ENCODE assay signal across 12 cellular contexts in the genomic region with DNA sequence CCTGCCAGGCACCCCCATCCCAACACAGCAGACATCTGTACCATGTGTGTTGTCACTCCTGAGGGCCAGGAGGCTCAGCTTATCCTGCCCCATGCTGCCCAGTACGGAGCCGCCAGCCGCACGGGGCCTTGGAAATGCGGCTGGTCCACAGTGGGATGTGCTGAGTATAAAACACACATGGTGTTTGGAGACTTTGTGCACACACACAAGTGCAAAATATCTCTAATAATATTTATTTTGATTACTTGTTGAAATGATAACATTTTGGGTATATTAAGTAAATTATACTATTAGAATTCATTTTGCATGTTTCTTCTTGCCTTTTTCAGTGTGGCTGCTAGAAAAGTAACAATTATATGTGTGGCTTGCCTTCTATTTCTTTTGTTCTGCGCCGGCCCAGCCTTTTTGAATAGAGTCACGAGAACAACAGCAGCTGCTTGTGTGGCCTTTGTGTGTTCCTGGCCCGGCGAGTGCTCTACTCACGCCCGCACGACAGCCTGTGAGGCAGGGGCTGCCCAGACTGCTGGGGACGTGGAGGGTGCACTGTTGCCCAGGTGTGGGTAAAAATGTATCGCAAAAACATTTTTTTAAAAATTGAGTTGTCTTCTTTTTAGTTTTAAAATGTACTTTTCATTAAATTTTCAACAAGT. TPM values are rescaled to one million over a fixed set of nuclear protein-coding genes. Genes with fewer than 3 reads are reported as not detected.
A peak's percentile ranks its signal among the peaks of the same experiment; 100 is the strongest.
DNase-seq lines count a peak whose midpoint lies in the region; ATAC-seq, FAIRE-seq and TF ChIP-seq lines count a peak whose summit lies in the region.
"Had no signal": no experiment of that assay in that cellular context is flagged by ENCODE, and none has a peak within 500 bp of the region (broad histone marks: within the 10 kb centered on the region; RNA-seq: fewer than 3 reads in every experiment).

No MANE protein-coding gene starts in this region.

- FAIRE-seq in HepG2 (lab: Jason Lieb, UNC): no peak

- H3K4me2 ChIP-seq in HepG2 (ENCODE audit: low read depth, low read length): peak overlapping the region; percentile 65

- peaks cover 41% of the 10 kb centered on the region for H3K4me1 ChIP-seq in HepG2 (ENCODE audit: insufficient read depth, low read length)

- H3K9ac ChIP-seq in HepG2 (ENCODE audit: insufficient read depth, low read depth, low read length): no peak overlapping the region

- no peak for ATAC-seq in HepG2
- no peak for ATAC-seq in HG03521 (IDR thresholded peaks at IDR 0.05; ENCODE audit: unreplicated experiment)
- no peak for ATAC-seq in esophagus mucosa
- ATAC-seq: CD8-positive, alpha-beta T cell had no signal

- 72% methylated on average over 13 of the region's 15 CpGs for WGBS in HepG2 (ENCODE audit: low lambda C conversion rate)

- H3K79me2 ChIP-seq in HepG2 (ENCODE audit: insufficient read depth, low read length): peaks cover 20% of the 10 kb centered on the region

- no peak for TF ChIP-seq CTCF in HepG2 (CRISPR knock-in tag; IDR thresholded peaks at IDR 0.05)

- H3K27ac ChIP-seq in HepG2 (ENCODE audit: extremely low read length, insufficient read depth, low read length) (peak overlapping the region; percentile 74), skin epidermis (peak overlapping the region in 11 of 21 experiments; percentile 56 to 89 (median 78))

- no peak for TF ChIP-seq POLR2A in HepG2 (IDR thresholded peaks at IDR 0.05; ENCODE audit: insufficient read depth in 1 of 2, low read depth in 2 of 2, low read length in 2 of 2)

- H3K4me3 ChIP-seq in HepG2 (replicated peaks in 1 of 3; ENCODE audit: insufficient read depth in 1 of 3, low read depth in 2 of 3, low read length in 3 of 3) (peak overlapping the region in 1 of 3 experiments; percentile 53; a peak in 2 of 6 replicates), skin epidermis (no peak overlapping the region)

- no TSS peak for BruUV-seq in HepG2 (replicated peaks; lab: Mats Ljungman, UMichigan)

- POLR2A ChIA-PET in HepG2 (lab: Yijun Ruan, JAX): interaction anchor here (1.9 to 2.6 kb wide), 4 partner anchors 8 to 36 kb away, joined by 6 to 46 read pairs (median 21); a partner anchor contains a TSS

- DNase-seq in NCI-H1092 treated with DMSO at 0.1 percent for 48 hours (lab: John Stamatoyannopoulos, UW): peak; percentile 89
- peak in 40 of 56 donors; percentile 30 to 88 (median 59) for DNase-seq in amygdala (lab: John Stamatoyannopoulos, UW)
- DNase-seq in HepG2 (ENCODE audit: low spot score): no peak
- DNase-seq in OCI-M2 (lab: John Stamatoyannopoulos, UW; ENCODE audit: unreplicated experiment): no peak
- DNase-seq in ACHN: no peak
- DNase-seq: activated CD4-positive, CD25-positive, alpha-beta regulatory T cell treated with anti-CD3 and anti-CD28 coated beads, Interleukin-2, amount 50 U/mL, for 72 hours; activated naive CD8-positive, alpha-beta T cell treated with anti-CD3 and anti-CD28 coated beads, Interleukin-2, amount 10 ng/mL, durations not matched to agents 7 days and 5 days; CD8-positive, alpha-beta T cell; kidney glomerular epithelial cell had no signal

- intact Hi-C loops in HepG2 (cut with micrococcal nuclease; ENCODE audit: unreplicated experiment): loop anchor here (2.0 kb wide), 2 partner anchors 15 to 63 kb away; no protein-coding TSS in a partner anchor

- TF ChIP-seq EP300 in HepG2 (IDR thresholded peaks at IDR 0.05; ENCODE audit: low read depth in 2 of 2, low read length in 2 of 2) (no peak), HepG2 (CRISPR knock-in tag; IDR thresholded peaks at IDR 0.05; ENCODE audit: borderline replicate concordance) (no peak)

- peaks cover 6% of the 10 kb centered on the region; the same call in 1 of the 2 replicates for H3K9me3 ChIP-seq in HepG2 (ENCODE audit: low read length)

- TF ChIP-seq RAD21 in HepG2 (CRISPR knock-in tag; IDR thresholded peaks at IDR 0.05): no peak

- in situ Hi-C loops in HepG2 (cut with HindIII; ENCODE audit: extremely low pct_ligation_motif_present, low pct_unique_long_range_greater_than_20kb) (no loop called here), ACHN (cut with HindIII; ENCODE audit: low pct_ligation_motif_present, low pct_unique_long_range_greater_than_20kb, low sequenced_read_pairs) (no loop called here)

- H3K27me3 ChIP-seq in HepG2 (ENCODE audit: control insufficient read depth in 1 of 2, insufficient read depth in 2 of 2, low read length in 2 of 2): no peaks in the 10 kb centered on the region; a peak in 1 of 5 replicates

- peaks cover 17 to 37% of the 10 kb centered on the region in 2 experiments for H3K36me3 ChIP-seq in HepG2 (replicated peaks in 1 of 2; ENCODE audit: control insufficient read depth in 1 of 2, insufficient read depth in 2 of 2, low read length in 2 of 2)

- H4K20me1 ChIP-seq in HepG2 (ENCODE audit: insufficient read depth, low read length): peaks cover 11% of the 10 kb centered on the region; the same call in 1 of the 2 replicates

- H2AFZ ChIP-seq in HepG2 (ENCODE audit: low read length): no peak overlapping the region

- CTCF ChIA-PET in HepG2 (lab: Yijun Ruan, JAX; ENCODE audit: low intra/inter-chr PET ratio, low total read pairs): interaction anchor here (0.8 kb wide), 1 partner anchor 31 kb away, joined by 3 read pairs; no protein-coding TSS in a partner anchor

TF ChIP-seq in HepG2, 621 proteins besides CTCF, POLR2A, EP300 and RAD21 (continues in another document):
- TF ChIP-seq ZNF510 (CRISPR knock-in tag; IDR thresholded peaks at IDR 0.05; ENCODE audit: low read depth) (no peak), ZNF121 (CRISPR knock-in tag; IDR thresholded peaks at IDR 0.05) (peak; percentile 71), MTA3 (CRISPR knock-in tag; IDR thresholded peaks at IDR 0.05) (no peak)
- TF ChIP-seq, protein P1, sequence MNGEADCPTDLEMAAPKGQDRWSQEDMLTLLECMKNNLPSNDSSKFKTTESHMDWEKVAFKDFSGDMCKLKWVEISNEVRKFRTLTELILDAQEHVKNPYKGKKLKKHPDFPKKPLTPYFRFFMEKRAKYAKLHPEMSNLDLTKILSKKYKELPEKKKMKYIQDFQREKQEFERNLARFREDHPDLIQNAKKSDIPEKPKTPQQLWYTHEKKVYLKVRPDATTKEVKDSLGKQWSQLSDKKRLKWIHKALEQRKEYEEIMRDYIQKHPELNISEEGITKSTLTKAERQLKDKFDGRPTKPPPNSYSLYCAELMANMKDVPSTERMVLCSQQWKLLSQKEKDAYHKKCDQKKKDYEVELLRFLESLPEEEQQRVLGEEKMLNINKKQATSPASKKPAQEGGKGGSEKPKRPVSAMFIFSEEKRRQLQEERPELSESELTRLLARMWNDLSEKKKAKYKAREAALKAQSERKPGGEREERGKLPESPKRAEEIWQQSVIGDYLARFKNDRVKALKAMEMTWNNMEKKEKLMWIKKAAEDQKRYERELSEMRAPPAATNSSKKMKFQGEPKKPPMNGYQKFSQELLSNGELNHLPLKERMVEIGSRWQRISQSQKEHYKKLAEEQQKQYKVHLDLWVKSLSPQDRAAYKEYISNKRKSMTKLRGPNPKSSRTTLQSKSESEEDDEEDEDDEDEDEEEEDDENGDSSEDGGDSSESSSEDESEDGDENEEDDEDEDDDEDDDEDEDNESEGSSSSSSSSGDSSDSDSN (CRISPR knock-in tag; IDR thresholded peaks at IDR 0.05): no peak
- TF ChIP-seq, protein P2, sequence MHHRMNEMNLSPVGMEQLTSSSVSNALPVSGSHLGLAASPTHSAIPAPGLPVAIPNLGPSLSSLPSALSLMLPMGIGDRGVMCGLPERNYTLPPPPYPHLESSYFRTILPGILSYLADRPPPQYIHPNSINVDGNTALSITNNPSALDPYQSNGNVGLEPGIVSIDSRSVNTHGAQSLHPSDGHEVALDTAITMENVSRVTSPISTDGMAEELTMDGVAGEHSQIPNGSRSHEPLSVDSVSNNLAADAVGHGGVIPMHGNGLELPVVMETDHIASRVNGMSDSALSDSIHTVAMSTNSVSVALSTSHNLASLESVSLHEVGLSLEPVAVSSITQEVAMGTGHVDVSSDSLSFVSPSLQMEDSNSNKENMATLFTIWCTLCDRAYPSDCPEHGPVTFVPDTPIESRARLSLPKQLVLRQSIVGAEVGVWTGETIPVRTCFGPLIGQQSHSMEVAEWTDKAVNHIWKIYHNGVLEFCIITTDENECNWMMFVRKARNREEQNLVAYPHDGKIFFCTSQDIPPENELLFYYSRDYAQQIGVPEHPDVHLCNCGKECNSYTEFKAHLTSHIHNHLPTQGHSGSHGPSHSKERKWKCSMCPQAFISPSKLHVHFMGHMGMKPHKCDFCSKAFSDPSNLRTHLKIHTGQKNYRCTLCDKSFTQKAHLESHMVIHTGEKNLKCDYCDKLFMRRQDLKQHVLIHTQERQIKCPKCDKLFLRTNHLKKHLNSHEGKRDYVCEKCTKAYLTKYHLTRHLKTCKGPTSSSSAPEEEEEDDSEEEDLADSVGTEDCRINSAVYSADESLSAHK (CRISPR knock-in tag; IDR thresholded peaks at IDR 0.05; ENCODE audit: borderline replicate concordance): no peak

RNA-seq across cellular contexts. Expression of a gene that starts 35.3 kb away (rescaled TPM):
- total RNA-seq in HepG2 (2016; rRNA removed; fragmentation: Illumina TruSeq; extraction: Trizol) (63.3 and 88.7 TPM in 2 replicates), esophagus mucosa (6.3 TPM)
- 25.9 and 28.8 TPM in 2 replicates for total RNA-seq in HepG2 (2016; cell fraction: cytosol; rRNA removed; fragmentation: Illumina TruSeq; extraction: Trizol; ENCODE audit: low read depth)
- total RNA-seq in HepG2 (2016; cell fraction: insoluble cytoplasmic fraction; rRNA removed; fragmentation: Illumina TruSeq; extraction: Trizol): 60.2 and 93.0 TPM in 2 replicates
- total RNA-seq in HepG2 (2016; cell fraction: membrane; rRNA removed; fragmentation: Illumina TruSeq; extraction: Trizol): 26.6 and 26.8 TPM in 2 replicates
- 66.7 and 69.0 TPM in 2 replicates for total RNA-seq in HepG2 (2016; cell fraction: nucleus; rRNA removed; fragmentation: Illumina TruSeq; extraction: Trizol)
- 60.4 and 72.2 TPM in 2 replicates for polyA plus RNA-seq in HepG2 (2011; rRNA removed)
- 53.6 and 65.9 TPM in 2 replicates for polyA plus RNA-seq in HepG2 (2011; cell fraction: cytosol; rRNA removed)
- 117 and 151 TPM in 2 replicates for polyA plus RNA-seq in HepG2 (2011; cell fraction: nucleus; rRNA removed)
- 69.4 and 75.0 TPM in 2 replicates for polyA plus RNA-seq in HepG2 (2012)
- polyA plus RNA-seq in HepG2 (2016; cell fraction: cytosol; fragmentation: Illumina TruSeq; extraction: Trizol; ENCODE audit: low read depth): 6.0 and 6.9 TPM in 2 replicates
- 55.2 and 65.3 TPM in 2 replicates for polyA plus RNA-seq in HepG2 (2016; cell fraction: insoluble cytoplasmic fraction; fragmentation: Illumina TruSeq; extraction: Trizol; ENCODE audit: low read depth)
- 14.1 and 15.8 TPM in 2 replicates for polyA plus RNA-seq in HepG2 (2016; cell fraction: membrane; fragmentation: Illumina TruSeq; extraction: Trizol; ENCODE audit: low read depth)
- 146 and 150 TPM in 2 replicates for polyA plus RNA-seq in HepG2 (2016; cell fraction: nucleus; fragmentation: Illumina TruSeq; extraction: Trizol; ENCODE audit: insufficient read depth, low read depth)
- 30.4 and 75.1 TPM in 2 replicates for polyA minus RNA-seq in HepG2 (2011; rRNA and poly(A)+ RNA removed; ENCODE audit: low replicate concordance)
- polyA minus RNA-seq in HepG2 (2011; cell fraction: cytosol; rRNA and poly(A)+ RNA removed): 31.1 and 31.3 TPM in 2 replicates
- polyA minus RNA-seq in HepG2 (2011; cell fraction: nucleus; rRNA and poly(A)+ RNA removed): 28.2 and 38.1 TPM in 2 replicates

Comparison
In these comparisons a context has a peak if more than half of its experiments do, and no peak if none do; other contexts are left out.
1. DNase-seq: peak in NCI-H1092 treated with DMSO at 0.1 percent for 48 hours (single experiment) and amygdala (40 of 56); none in HepG2 (single experiment), OCI-M2 (single experiment) and ACHN (single experiment).